In genomic region chr2:233655043-233655442, GRCh38 we compare ENCODE assay signal across 34 cellular contexts. TPM values are rescaled to one million over a fixed set of nuclear protein-coding genes. Genes with fewer than 3 reads are reported as not detected.
"Had no signal": no experiment of that assay in that cellular context is flagged by ENCODE, and none has a peak within 500 bp of the region (broad histone marks: within the 10 kb centered on the region; RNA-seq: fewer than 3 reads in every experiment).

No MANE protein-coding gene starts in this region.

- H3K4me3 Mint-ChIP-seq: effector memory CD8-positive, alpha-beta T cell; memory B cell; naive B cell; nephron progenitor cell; stimulated activated memory B cell treated with anti-CD40 and anti-IgM and Interleukin-4, amounts not matched to agents 10 μg/mL and 1 μg/mL and 100 μg/mL, for 72 hours had no signal

- ATAC-seq: heart right ventricle; left colon; psoas muscle; right cardiac atrium; stimulated activated memory B cell treated with anti-CD40 and anti-IgM and Interleukin-4, amounts not matched to agents 10 μg/mL and 1 μg/mL and 100 μg/mL, for 72 hours; stimulated activated naive CD8-positive, alpha-beta T cell treated with anti-CD3 and anti-CD28 coated beads, Interleukin-15, Interleukin-2, amounts not matched to agents 100 U/mL and 50 U/mL, for 24 hours had no signal

- H3K4me3 ChIP-seq: esophagus squamous epithelium, heart right ventricle, left ventricle myocardium inferior, lung, ovary, psoas muscle, sigmoid colon, spleen, testis, tibial artery, upper lobe of left lung had no signal

- H3K9me3 ChIP-seq: esophagus squamous epithelium, heart right ventricle, left ventricle myocardium inferior, ovary, psoas muscle, sigmoid colon, spleen, testis, tibial artery, upper lobe of left lung had no signal

- H3K4me1 Mint-ChIP-seq: memory B cell; naive B cell; nephron progenitor cell; stimulated activated memory B cell treated with anti-CD40 and anti-IgM and Interleukin-4, amounts not matched to agents 10 μg/mL and 1 μg/mL and 100 μg/mL, for 72 hours had no signal

- H3K27ac Mint-ChIP-seq: memory B cell; naive B cell; nephron progenitor cell; stimulated activated memory B cell treated with anti-CD40 and anti-IgM and Interleukin-4, amounts not matched to agents 10 μg/mL and 1 μg/mL and 100 μg/mL, for 72 hours had no signal

- H3K36me3 Mint-ChIP-seq: memory B cell; naive B cell; stimulated activated memory B cell treated with anti-CD40 and anti-IgM and Interleukin-4, amounts not matched to agents 10 μg/mL and 1 μg/mL and 100 μg/mL, for 72 hours had no signal

- H3K9me3 Mint-ChIP-seq: effector memory CD8-positive, alpha-beta T cell; memory B cell; nephron progenitor cell; stimulated activated memory B cell treated with anti-CD40 and anti-IgM and Interleukin-4, amounts not matched to agents 10 μg/mL and 1 μg/mL and 100 μg/mL, for 72 hours had no signal

- DNase-seq: cortex of kidney; effector memory CD8-positive, alpha-beta T cell; erythroblast; esophagus squamous epithelium; foreskin melanocyte; glutamatergic neuron; heart right ventricle; hippocampal formation; islet precursor cell; kidney glomerular epithelial cell; left colon; left ventricle myocardium inferior; naive B cell; nephron progenitor cell; nucleus accumbens; ovary; posterior cingulate gyrus; psoas muscle; right cardiac atrium; sigmoid colon; spleen; stimulated activated CD4-positive, alpha-beta T cell treated with anti-CD3 and anti-CD28 coated beads, Interleukin-4, amount 100 ng/mL, for 4 hours; stimulated activated naive CD8-positive, alpha-beta T cell treated with anti-CD3 and anti-CD28 coated beads, Interleukin-15, Interleukin-2, amounts not matched to agents 100 U/mL and 50 U/mL, for 24 hours; substantia nigra; testis; tibial artery; upper lobe of left lung had no signal

- H3K36me3 ChIP-seq: esophagus squamous epithelium, heart right ventricle, left ventricle myocardium inferior, ovary, sigmoid colon, spleen, tibial artery, upper lobe of left lung had no signal

- H3K27ac ChIP-seq: esophagus squamous epithelium, heart right ventricle, left ventricle myocardium inferior, ovary, psoas muscle, sigmoid colon, spleen, testis, tibial artery, upper lobe of left lung had no signal

RNA-seq across cellular contexts. Expression of gene UGT1A9, which starts 16.7 kb away (rescaled TPM):
- total RNA-seq: dermis microvascular lymphatic vessel endothelial cell, heart right ventricle, left ventricle myocardium inferior, lung, mononuclear cell, psoas muscle, right cardiac atrium, sigmoid colon, skeletal muscle tissue, spleen, testis, upper lobe of left lung had no signal

RNA-seq across cellular contexts. Expression of gene UGT1A10, which starts 18.8 kb away (rescaled TPM):
- total RNA-seq: dermis microvascular lymphatic vessel endothelial cell, heart right ventricle, left ventricle myocardium inferior, lung, mononuclear cell, ovary, psoas muscle, renal cortical epithelial cell, right cardiac atrium, sigmoid colon, skeletal muscle tissue, spleen, upper lobe of left lung had no signal

RNA-seq across cellular contexts. Expression of gene UGT1A7, which starts 26.7 kb away (rescaled TPM):
- total RNA-seq: dermis microvascular lymphatic vessel endothelial cell, heart right ventricle, left ventricle myocardium inferior, lung, mononuclear cell, ovary, psoas muscle, right cardiac atrium, sigmoid colon, skeletal muscle tissue, spleen, upper lobe of left lung had no signal

RNA-seq across cellular contexts. Expression of gene UGT1A8, which starts 37.6 kb away (rescaled TPM):
- total RNA-seq: dermis microvascular lymphatic vessel endothelial cell, left ventricle myocardium inferior, mononuclear cell, ovary, psoas muscle, right cardiac atrium, sigmoid colon, skeletal muscle tissue, spleen, upper lobe of left lung had no signal

RNA-seq across cellular contexts. Expression of gene UGT1A6, which starts 37.6 kb away (rescaled TPM):
- total RNA-seq: dermis microvascular lymphatic vessel endothelial cell, heart right ventricle, left ventricle myocardium inferior, mononuclear cell, ovary, psoas muscle, right cardiac atrium, sigmoid colon, spleen had no signal
